ENCODE assay signal across 8 cellular contexts in genomic region chr12:131104464-131105350, GRCh38.
DNase-seq lines count a peak whose midpoint lies in the region; ATAC-seq and TF ChIP-seq lines count a peak whose summit lies in the region.

No MANE protein-coding gene starts in this region.

- ATAC-seq in HG02943 (IDR thresholded peaks at IDR 0.05; ENCODE audit: low read depth, unreplicated experiment) (peak; percentile 59), left lung (peak; percentile 92)
- ATAC-seq in activated CD4-positive, alpha-beta T cell treated with anti-CD3 and anti-CD28 coated beads for 36 hours: peak; percentile 80

- peak; percentile 83 to 93 for TF ChIP-seq CTCF in left lung (IDR thresholded peaks at IDR 0.05)

- no peak overlapping the region for H3K4me3 ChIP-seq in left lung

- intact Hi-C loops in activated CD4-positive, alpha-beta T cell treated with anti-CD3 and anti-CD28 coated beads for 36 hours (cut with DNase I, micrococcal nuclease): loop anchor here (1.0 to 10.0 kb wide), 7 partner anchors 28 to 730 kb away; no protein-coding TSS in a partner anchor
- intact Hi-C loops in left lung (cut with DNase I): no loop called here

- peaks cover 4% of the 10 kb centered on the region for H3K9me3 Mint-ChIP-seq in activated CD4-positive, alpha-beta T cell treated with anti-CD3 and anti-CD28 coated beads for 36 hours (ENCODE audit: low read depth)

- no peaks in the 10 kb centered on the region for H3K36me3 ChIP-seq in left lung

- peaks cover 22% of the 10 kb centered on the region for H3K4me1 Mint-ChIP-seq in activated CD4-positive, alpha-beta T cell treated with anti-CD3 and anti-CD28 coated beads for 36 hours

- peak; percentile 26 for DNase-seq in NK-92 treated with Interleukin-12 subunit alpha and Interleukin-12 subunit beta, amount 100 ng/mL, for 24 hours (lab: John Stamatoyannopoulos, UW)
- DNase-seq in NK-92 (lab: John Stamatoyannopoulos, UW; ENCODE audit: unreplicated experiment) (no peak), NCI-H226 (peak; percentile 28), cerebellum (ENCODE audit: low spot score) (peak; percentile 57), left lung (peak; percentile 84 to 94)
- peak; percentile 94 for DNase-seq in activated CD4-positive, alpha-beta T cell treated with anti-CD3 and anti-CD28 coated beads for 36 hours
- peak; percentile 63 to 83 (median 74) for DNase-seq in stimulated activated CD4-positive, alpha-beta T cell treated with anti-CD3 and anti-CD28 coated beads, TNF-alpha, amount 100 ng/mL, for 24 hours (ENCODE audit: low read depth in 3 of 3)

- no peak overlapping the region for H3K27ac Mint-ChIP-seq in activated CD4-positive, alpha-beta T cell treated with anti-CD3 and anti-CD28 coated beads for 36 hours

- CTCF ChIA-PET in activated CD4-positive, alpha-beta T cell treated with anti-CD3 and anti-CD28 coated beads for 36 hours (lab: Charles Lee): interaction anchor here (0.6 to 4.6 kb wide), 21 partner anchors 8 to 898 kb away, joined by 3 to 102 read pairs (median 5); partner anchors contain the start of gene SFSWAP

- POLR2A ChIA-PET in activated CD4-positive, alpha-beta T cell treated with anti-CD3 and anti-CD28 coated beads for 36 hours (lab: Charles Lee): interaction anchor here (0.7 kb wide), 1 partner anchor 27 kb away, joined by 4 read pairs; no protein-coding TSS in a partner anchor

- H3K4me1 ChIP-seq in left lung: peaks cover 0 to 7% of the 10 kb centered on the region in 2 donors

- H3K27ac ChIP-seq in left lung: no peak overlapping the region

- no peak overlapping the region for H3K4me3 Mint-ChIP-seq in activated CD4-positive, alpha-beta T cell treated with anti-CD3 and anti-CD28 coated beads for 36 hours

- no peaks in the 10 kb centered on the region for H3K9me3 ChIP-seq in left lung

- peaks cover 2% of the 10 kb centered on the region for H3K27me3 Mint-ChIP-seq in activated CD4-positive, alpha-beta T cell treated with anti-CD3 and anti-CD28 coated beads for 36 hours

- H3K36me3 Mint-ChIP-seq in activated CD4-positive, alpha-beta T cell treated with anti-CD3 and anti-CD28 coated beads for 36 hours (ENCODE audit: low read depth): no peaks in the 10 kb centered on the region

- no peaks in the 10 kb centered on the region for H3K27me3 ChIP-seq in left lung

Comparison
In these comparisons a context has a peak if more than half of its experiments do, and no peak if none do; other contexts are left out.
1. intact Hi-C loops: an anchor here in activated CD4-positive, alpha-beta T cell treated with anti-CD3 and anti-CD28 coated beads for 36 hours (1.0 to 10.0 kb wide); none called in left lung.